25 cellular contexts compared by ENCODE assay signal in genomic region chr9:84107081-84107480, GRCh38.
DNase-seq lines count a peak whose midpoint lies in the region; ATAC-seq and TF ChIP-seq lines count a peak whose summit lies in the region.
"Had no signal": no experiment of that assay in that cellular context is flagged by ENCODE, and none has a peak within 500 bp of the region (broad histone marks: within the 10 kb centered on the region; RNA-seq: fewer than 3 reads in every experiment).

No MANE protein-coding gene starts in this region.

- no peak overlapping the region for H3K4me2 ChIP-seq in mesenchymal stem cell (ENCODE audit: low read length, poor library complexity, severe bottlenecking)
- H3K4me2 ChIP-seq: A549; BLaER1 treated with 17β-estradiol and CSF1 and Interleukin-3, amounts not matched to agents 10 nM and 100 nM had no signal

- no peaks in the 10 kb centered on the region for H3K27me3 ChIP-seq in right atrium auricular region
- H3K27me3 ChIP-seq in left ventricle myocardium inferior (ENCODE audit: low read depth), result peaks cover 8% of the 10 kb centered on the region
- H3K27me3 ChIP-seq in mesenchymal stem cell (ENCODE audit: control insufficient read depth in 1 of 2, insufficient read depth in 1 of 2, low read length in 2 of 2), result peaks cover 18 to 40% of the 10 kb centered on the region in 2 experiments
- H3K27me3 ChIP-seq: BLaER1 treated with 17β-estradiol and CSF1 and Interleukin-3, amounts not matched to agents 10 nM and 100 nM had no signal

- peak overlapping the region; percentile 42 for H2AFZ ChIP-seq in mesenchymal stem cell (ENCODE audit: low read depth, low read length)

- peaks cover 47% of the 10 kb centered on the region for H3K4me1 Mint-ChIP-seq in activated CD4-positive, alpha-beta memory T cell treated with anti-CD3 and anti-CD28 coated beads, Interleukin-2, amount 10 ng/mL, durations not matched to agents 7 days and 5 days
- H3K4me1 Mint-ChIP-seq in activated CD4-positive, alpha-beta memory T cell treated with anti-CD3 and anti-CD28 coated beads for 36 hours (ENCODE audit: low read depth), result peaks cover 17% of the 10 kb centered on the region
- H3K4me1 Mint-ChIP-seq: B cell had no signal

- 79% methylated on average over 2 of the region's 2 CpGs for WGBS in mesenchymal stem cell

- no peak overlapping the region for H3K4me3 Mint-ChIP-seq in activated CD4-positive, alpha-beta memory T cell treated with anti-CD3 and anti-CD28 coated beads, Interleukin-2, amount 10 ng/mL, durations not matched to agents 7 days and 5 days
- no peak overlapping the region for H3K4me3 Mint-ChIP-seq in activated CD4-positive, alpha-beta memory T cell treated with anti-CD3 and anti-CD28 coated beads for 36 hours
- H3K4me3 Mint-ChIP-seq: B cell; CD4-positive, alpha-beta T cell had no signal

- H3K36me3 Mint-ChIP-seq in activated CD4-positive, alpha-beta memory T cell treated with anti-CD3 and anti-CD28 coated beads, Interleukin-2, amount 10 ng/mL, durations not matched to agents 7 days and 5 days (ENCODE audit: low read depth), result peaks cover 7% of the 10 kb centered on the region
- H3K36me3 Mint-ChIP-seq in activated CD4-positive, alpha-beta memory T cell treated with anti-CD3 and anti-CD28 coated beads for 36 hours, result peaks cover 2% of the 10 kb centered on the region

- H4K8ac ChIP-seq in mesenchymal stem cell (ENCODE audit: low read length), result no peak overlapping the region

- no peak overlapping the region for H3K4ac ChIP-seq in mesenchymal stem cell (ENCODE audit: low read depth in 1 of 2, low read length in 2 of 2)

- TF ChIP-seq CTCF in right atrium auricular region (IDR thresholded peaks at IDR 0.05) (no peak), left ventricle myocardium inferior (IDR thresholded peaks at IDR 0.05; ENCODE audit: borderline replicate concordance) (no peak)

- POLR2A ChIA-PET in activated CD4-positive, alpha-beta memory T cell treated with anti-CD3 and anti-CD28 coated beads, Interleukin-2, amount 10 ng/mL, durations not matched to agents 7 days and 5 days (lab: Charles Lee), result interaction anchor here (1.6 kb wide), 1 partner anchor 127 kb away, joined by 10 read pairs; the partner anchor contains the start of genes HNRNPK and RMI1
- POLR2A ChIA-PET in activated CD4-positive, alpha-beta memory T cell treated with anti-CD3 and anti-CD28 coated beads for 36 hours (lab: Charles Lee), result no interaction called here

- H3K36me3 ChIP-seq in right atrium auricular region (no peaks in the 10 kb centered on the region), left ventricle myocardium inferior (no peaks in the 10 kb centered on the region), mesenchymal stem cell (ENCODE audit: control insufficient read depth in 1 of 2, insufficient read depth in 2 of 2, low read depth in 1 of 2, low read length in 2 of 2) (no peaks in the 10 kb centered on the region)
- H3K36me3 ChIP-seq: BLaER1 treated with 17β-estradiol and CSF1 and Interleukin-3, amounts not matched to agents 10 nM and 100 nM had no signal

- peaks cover 4% of the 10 kb centered on the region for H3K9me3 Mint-ChIP-seq in activated CD4-positive, alpha-beta memory T cell treated with anti-CD3 and anti-CD28 coated beads, Interleukin-2, amount 10 ng/mL, durations not matched to agents 7 days and 5 days
- peaks cover 4% of the 10 kb centered on the region for H3K9me3 Mint-ChIP-seq in activated CD4-positive, alpha-beta memory T cell treated with anti-CD3 and anti-CD28 coated beads for 36 hours
- H3K9me3 Mint-ChIP-seq: CD4-positive, alpha-beta T cell had no signal

- H3K9ac ChIP-seq in mesenchymal stem cell (ENCODE audit: low read length), result no peak overlapping the region
- H3K9ac ChIP-seq: BLaER1 treated with 17β-estradiol and CSF1 and Interleukin-3, amounts not matched to agents 10 nM and 100 nM had no signal

- H3K4me3 ChIP-seq in right atrium auricular region (no peak overlapping the region), left ventricle myocardium inferior (no peak overlapping the region), mesenchymal stem cell (ENCODE audit: insufficient read depth in 1 of 2, low read depth in 1 of 2, low read length in 2 of 2) (no peak overlapping the region)
- H3K4me3 ChIP-seq: A549; BLaER1 treated with 17β-estradiol and CSF1 and Interleukin-3, amounts not matched to agents 10 nM and 100 nM; GM12878 had no signal

- no peaks in the 10 kb centered on the region for H3K79me1 ChIP-seq in mesenchymal stem cell (replicated peaks; ENCODE audit: low read length, poor library complexity, severe bottlenecking)

- no peak for DNase-seq in activated CD4-positive, alpha-beta memory T cell treated with anti-CD3 and anti-CD28 coated beads, Interleukin-2, amount 10 ng/mL, durations not matched to agents 7 days and 5 days
- DNase-seq in activated CD4-positive, alpha-beta memory T cell treated with anti-CD3 and anti-CD28 coated beads for 36 hours, result no peak
- DNase-seq in Right ventricle myocardium inferior (ENCODE audit: missing footprints) (no peak), right atrium auricular region (ENCODE audit: low spot score) (no peak), left ventricle myocardium superior (no peak), left ventricle myocardium inferior (no peak), mesenchymal stem cell (no peak), NCI-H1417 treated with DMSO at 0.1 percent for 48 hours (lab: John Stamatoyannopoulos, UW) (no peak)
- DNase-seq: AML-193; CD4-positive, alpha-beta T cell; CD8-positive, alpha-beta memory T cell; COR-L47; DMS 273 treated with DMSO at 0.1 percent for 48 hours; DMS153; DMS53; DMS79; DND-41; EL; GDM1 had no signal

- H3K18ac ChIP-seq in mesenchymal stem cell (ENCODE audit: low read depth in 1 of 2, low read length in 2 of 2), result no peak overlapping the region

- H2BK15ac ChIP-seq in mesenchymal stem cell (ENCODE audit: low read depth, poor library complexity, severe bottlenecking), result no peak overlapping the region

- H3K27ac Mint-ChIP-seq in activated CD4-positive, alpha-beta memory T cell treated with anti-CD3 and anti-CD28 coated beads, Interleukin-2, amount 10 ng/mL, durations not matched to agents 7 days and 5 days, result peak overlapping the region; percentile 16
- no peak overlapping the region for H3K27ac Mint-ChIP-seq in activated CD4-positive, alpha-beta memory T cell treated with anti-CD3 and anti-CD28 coated beads for 36 hours
- H3K27ac Mint-ChIP-seq: B cell; CD4-positive, alpha-beta T cell; CD8-positive, alpha-beta memory T cell had no signal

- H3K27ac ChIP-seq in right atrium auricular region (no peak overlapping the region), left ventricle myocardium inferior (replicated peaks) (no peak overlapping the region), mesenchymal stem cell (ENCODE audit: low read length, poor library complexity, severe bottlenecking) (no peak overlapping the region)
- H3K27ac ChIP-seq: 22Rv1; A549; BLaER1 treated with 17β-estradiol and CSF1 and Interleukin-3, amounts not matched to agents 10 nM and 100 nM; C4-2B had no signal

- peaks cover 37% of the 10 kb centered on the region for H3K27me3 Mint-ChIP-seq in activated CD4-positive, alpha-beta memory T cell treated with anti-CD3 and anti-CD28 coated beads, Interleukin-2, amount 10 ng/mL, durations not matched to agents 7 days and 5 days
- peaks cover 13% of the 10 kb centered on the region for H3K27me3 Mint-ChIP-seq in activated CD4-positive, alpha-beta memory T cell treated with anti-CD3 and anti-CD28 coated beads for 36 hours

- H2BK5ac ChIP-seq in mesenchymal stem cell (ENCODE audit: low read depth, low read length, poor library complexity, severe bottlenecking), result no peak overlapping the region

- CTCF ChIA-PET in activated CD4-positive, alpha-beta memory T cell treated with anti-CD3 and anti-CD28 coated beads, Interleukin-2, amount 10 ng/mL, durations not matched to agents 7 days and 5 days (lab: Charles Lee), result interaction anchor here (1.1 to 1.2 kb wide), 2 partner anchors 12 to 129 kb away, joined by 3 to 4 read pairs; no protein-coding TSS in a partner anchor
- CTCF ChIA-PET in activated CD4-positive, alpha-beta memory T cell treated with anti-CD3 and anti-CD28 coated beads for 36 hours (lab: Charles Lee), result interaction anchor here (1.2 kb wide), 1 partner anchor 66 kb away, joined by 3 read pairs; no protein-coding TSS in a partner anchor

- peak; percentile 50 for ATAC-seq in Right ventricle myocardium inferior
- peak; percentile 68 for ATAC-seq in left ventricle myocardium superior
- ATAC-seq: A549, GM12878 had no signal

- no peak overlapping the region for H2AK5ac ChIP-seq in mesenchymal stem cell (ENCODE audit: low read length, severe bottlenecking)

- peak overlapping the region in 1 of 2 experiments; percentile 60 for H3K14ac ChIP-seq in mesenchymal stem cell (ENCODE audit: low read length in 2 of 2)

- intact Hi-C loops in activated CD4-positive, alpha-beta memory T cell treated with anti-CD3 and anti-CD28 coated beads for 36 hours (cut with micrococcal nuclease), result no loop called here
- intact Hi-C loops in Right ventricle myocardium inferior (cut with DNase I) (no loop called here), left ventricle myocardium superior (cut with micrococcal nuclease) (no loop called here), left ventricle myocardium inferior (cut with micrococcal nuclease) (no loop called here)

- no peak overlapping the region for H3K23ac ChIP-seq in mesenchymal stem cell (ENCODE audit: low read length in 2 of 2)

- H3K4me1 ChIP-seq in right atrium auricular region, result no peaks in the 10 kb centered on the region
- H3K4me1 ChIP-seq in left ventricle myocardium inferior, result peaks cover 15% of the 10 kb centered on the region
- peaks cover 1% of the 10 kb centered on the region for H3K4me1 ChIP-seq in mesenchymal stem cell (ENCODE audit: control insufficient read depth, insufficient read depth, low read depth, low read length)
- H3K4me1 ChIP-seq: A549; BLaER1 treated with 17β-estradiol and CSF1 and Interleukin-3, amounts not matched to agents 10 nM and 100 nM had no signal

- no peak overlapping the region for H2BK12ac ChIP-seq in mesenchymal stem cell (ENCODE audit: low read length in 2 of 2)

- H2BK120ac ChIP-seq in mesenchymal stem cell (ENCODE audit: low read depth, low read length), result no peak overlapping the region

- no peaks in the 10 kb centered on the region for H3K9me3 ChIP-seq in right atrium auricular region
- H3K9me3 ChIP-seq in left ventricle myocardium inferior (replicated peaks), result no peaks in the 10 kb centered on the region
- H3K9me3 ChIP-seq in mesenchymal stem cell (ENCODE audit: control insufficient read depth, low read length), result no peaks in the 10 kb centered on the region
- H3K9me3 ChIP-seq: A549 had no signal

- no peak overlapping the region for H4K91ac ChIP-seq in mesenchymal stem cell (ENCODE audit: low read length)
